In genomic region chrX:120629667-120630537, GRCh38 we compare ENCODE assay signal across 8 cellular contexts. TPM values are rescaled to one million over a fixed set of nuclear protein-coding genes. Genes with fewer than 3 reads are reported as not detected.
DNase-seq lines count a peak whose midpoint lies in the region; ATAC-seq lines count a peak whose summit lies in the region.

C1GALT1C1 (minus strand) TSS chrX:120630054; CDS start chrX:120627166, 2,888 bp downstream.

- no peaks in the 10 kb centered on the region for H3K9me3 Mint-ChIP-seq in CD8-positive, alpha-beta memory T cell

- H3K4me3 ChIP-seq in CD8-positive, alpha-beta memory T cell (ENCODE audit: low read length), result peak within 1 kb of the TSS; percentile 87
- H3K4me3 ChIP-seq in effector memory CD4-positive, alpha-beta T cell (ENCODE audit: insufficient read depth, low read depth, low read length, poor library complexity, severe bottlenecking), result peak within 1 kb of the TSS; percentile 57

- POLR2A ChIA-PET in CD8-positive, alpha-beta memory T cell (lab: Charles Lee), result interaction anchor here (1.0 to 1.1 kb wide), 4 partner anchors 25 to 144 kb away, joined by 3 to 16 read pairs (median 4); partner anchors contain the start of genes CUL4B and MCTS1
- POLR2A ChIA-PET in activated CD8-positive, alpha-beta memory T cell treated with anti-CD3 and anti-CD28 coated beads for 36 hours (lab: Charles Lee), result no interaction called here

- peaks cover 0 to 13% (median 0%) of the 10 kb centered on the region in 3 donors for H3K36me3 Mint-ChIP-seq in CD8-positive, alpha-beta memory T cell

- no peaks in the 10 kb centered on the region for H3K27me3 ChIP-seq in CD8-positive, alpha-beta memory T cell (ENCODE audit: insufficient read depth, low read length, poor library complexity, severe bottlenecking)
- no peaks in the 10 kb centered on the region for H3K27me3 ChIP-seq in effector memory CD4-positive, alpha-beta T cell (replicated peaks; ENCODE audit: control insufficient read depth, insufficient read depth, low read length, poor library complexity, severe bottlenecking)

- no peaks in the 10 kb centered on the region for H3K9me3 ChIP-seq in CD8-positive, alpha-beta memory T cell (ENCODE audit: low read length)
- no peaks in the 10 kb centered on the region for H3K9me3 ChIP-seq in effector memory CD4-positive, alpha-beta T cell (ENCODE audit: control insufficient read depth, low read length)

- peak within 1 kb of the TSS; percentile 88 for H3K27ac ChIP-seq in CD8-positive, alpha-beta memory T cell (ENCODE audit: low read depth, low read length)
- H3K27ac ChIP-seq in effector memory CD4-positive, alpha-beta T cell (ENCODE audit: insufficient read depth, low read length, poor library complexity, severe bottlenecking), result peak within 1 kb of the TSS; percentile 86

- peak; percentile 96 for ATAC-seq in GM19468 (IDR thresholded peaks at IDR 0.05; ENCODE audit: extremely low read depth, unreplicated experiment)

- peaks cover 16% of the 10 kb centered on the region for H3K4me1 ChIP-seq in CD8-positive, alpha-beta memory T cell (ENCODE audit: insufficient read depth, low read length)
- H3K4me1 ChIP-seq in effector memory CD4-positive, alpha-beta T cell (ENCODE audit: control insufficient read depth, insufficient read depth, low read length, poor library complexity, severe bottlenecking), result no peaks in the 10 kb centered on the region

- H3K4me1 Mint-ChIP-seq in CD8-positive, alpha-beta memory T cell, result peaks cover 16 to 28% (median 27%) of the 10 kb centered on the region in 3 donors

- peak; percentile 85 to 94 (median 93) for DNase-seq in CD8-positive, alpha-beta memory T cell
- DNase-seq in HS-5 (ENCODE audit: low read depth) (peak; percentile 67), medulla oblongata (ENCODE audit: extremely low spot score) (peak; percentile 89)
- DNase-seq in NK-92 treated with Interleukin-12 subunit alpha and Interleukin-12 subunit beta, amount 100 ng/mL, for 24 hours (lab: John Stamatoyannopoulos, UW), result peak; percentile 92
- peak; percentile 83 to 88 (median 86) for DNase-seq in effector memory CD4-positive, alpha-beta T cell
- peak; percentile 80 for DNase-seq in stimulated activated CD8-positive, alpha-beta memory T cell treated with anti-CD3 and anti-CD28 coated beads, Interleukin-12 subunit alpha, Interleukin-12 subunit beta, amount 100 ng/mL, for 1 hour (ENCODE audit: low read depth)

- CTCF ChIA-PET in CD8-positive, alpha-beta memory T cell (lab: Charles Lee), result no interaction called here
- CTCF ChIA-PET in activated CD8-positive, alpha-beta memory T cell treated with anti-CD3 and anti-CD28 coated beads for 36 hours (lab: Charles Lee), result no interaction called here

- no peaks in the 10 kb centered on the region for H3K36me3 ChIP-seq in CD8-positive, alpha-beta memory T cell (ENCODE audit: insufficient read depth, low read length)
- H3K36me3 ChIP-seq in effector memory CD4-positive, alpha-beta T cell (ENCODE audit: control insufficient read depth, insufficient read depth, low read length), result no peaks in the 10 kb centered on the region

- peak within 1 kb of the TSS; percentile 86 to 98 (median 93) for H3K4me3 Mint-ChIP-seq in CD8-positive, alpha-beta memory T cell

- peak within 1 kb of the TSS; percentile 94 to 100 (median 98) for H3K27ac Mint-ChIP-seq in CD8-positive, alpha-beta memory T cell

- H3K27me3 Mint-ChIP-seq in CD8-positive, alpha-beta memory T cell, result peaks cover 0 to 3% of the 10 kb centered on the region in 2 donors

RNA-seq across cellular contexts. Expression of gene C1GALT1C1, which starts in this region (rescaled TPM):
- total RNA-seq in CD8-positive, alpha-beta memory T cell, result 10 to 100 TPM; 16.6 to 18.8 TPM
- polyA plus RNA-seq in CD8-positive, alpha-beta memory T cell, result 25.9 TPM
- total RNA-seq in activated CD8-positive, alpha-beta memory T cell treated with anti-CD3 and anti-CD28 coated beads for 36 hours, result 10 to 100 TPM; 20.2 to 20.6 TPM

Comparison
In these comparisons a context has a peak if more than half of its experiments do, and no peak if none do; other contexts are left out.
1. Peak in every context shown above with its lines: DNase-seq, ATAC-seq, H3K4me3 ChIP-seq and H3K27ac ChIP-seq.